ENCODE assay signal across 20 cellular contexts in genomic region chr6:34260576-34261267, GRCh38. TPM values are rescaled to one million over a fixed set of nuclear protein-coding genes. Genes with fewer than 3 reads are reported as not detected.
DNase-seq lines count a peak whose midpoint lies in the region; ATAC-seq and TF ChIP-seq lines count a peak whose summit lies in the region.
"Had no signal": no experiment of that assay in that cellular context is flagged by ENCODE, and none has a peak within 500 bp of the region (broad histone marks: within the 10 kb centered on the region; RNA-seq: fewer than 3 reads in every experiment).

No MANE protein-coding gene starts in this region.

- H3K27ac ChIP-seq in upper lobe of right lung: no peak overlapping the region
- H3K27ac ChIP-seq: 22Rv1, GM23248 had no signal

- H3K4me3 ChIP-seq in BE2C (ENCODE audit: low read depth, low read length): peak overlapping the region; percentile 59
- H3K4me3 ChIP-seq in upper lobe of right lung: no peak overlapping the region
- H3K4me3 ChIP-seq: GM23248 had no signal

- no peaks in the 10 kb centered on the region for H3K36me3 ChIP-seq in BE2C
- no peaks in the 10 kb centered on the region for H3K36me3 ChIP-seq in upper lobe of right lung

- H3K4me1 ChIP-seq in BE2C (no peaks in the 10 kb centered on the region), upper lobe of right lung (no peaks in the 10 kb centered on the region)

- intact Hi-C loops in posterior vena cava (cut with DNase I) (no loop called here), upper lobe of right lung (cut with DNase I) (no loop called here), left ventricle myocardium superior (cut with micrococcal nuclease) (no loop called here)

- H3K27me3 ChIP-seq in BE2C: no peaks in the 10 kb centered on the region
- no peaks in the 10 kb centered on the region for H3K27me3 ChIP-seq in upper lobe of right lung

- no peak for ATAC-seq in upper lobe of right lung
- no peak for ATAC-seq in left ventricle myocardium superior
- no peak for ATAC-seq in HG03342 (IDR thresholded peaks at IDR 0.05; ENCODE audit: unreplicated experiment)

- TF ChIP-seq CTCF in BE2C (IDR thresholded peaks at IDR 0.05; ENCODE audit: low read depth, low read length) (no peak), upper lobe of right lung (IDR thresholded peaks at IDR 0.05) (no peak)

- DNase-seq in NCI-H2029 (lab: John Stamatoyannopoulos, UW): peak; percentile 16
- no peak for DNase-seq in NCI-H2029 treated with DMSO at 0.1 percent for 48 hours (lab: John Stamatoyannopoulos, UW)
- DNase-seq in BE2C: peak; percentile 72
- peak; percentile 54 for DNase-seq in posterior vena cava (ENCODE audit: low spot score)
- peak; percentile 37 for DNase-seq in upper lobe of right lung
- DNase-seq in left ventricle myocardium superior: no peak
- DNase-seq: ACHN; AML-193; C1 segment of cervical spinal cord; Calu3; CD4-positive, alpha-beta memory T cell; COR-L47; DMS53; DMS79 treated with DMSO at 0.1 percent for 48 hours; GF-D8; GM23248; H7; HCEC 1CT had no signal

- H3K9me3 ChIP-seq in BE2C (no peaks in the 10 kb centered on the region), upper lobe of right lung (peaks cover 3% of the 10 kb centered on the region)

RNA-seq across cellular contexts. Expression of gene SMIM29, which starts 11.9 kb away (rescaled TPM):
- 46.8 TPM for polyA plus RNA-seq in BE2C (2012; ENCODE audit: insufficient read depth, insufficient read length, low read depth)
- total RNA-seq in posterior vena cava (10 to 100 TPM; 19.0 to 24.5 TPM), upper lobe of right lung (32.6 TPM), left ventricle myocardium superior (19.7 TPM)

RNA-seq across cellular contexts. Expression of gene HMGA1, which starts 24.0 kb away (rescaled TPM):
- polyA plus RNA-seq in BE2C (2012; ENCODE audit: insufficient read depth, insufficient read length, low read depth): 155 TPM
- 10 to 100 TPM; 11.3 to 39.7 TPM for total RNA-seq in posterior vena cava
- 54.7 TPM for total RNA-seq in upper lobe of right lung
- total RNA-seq in left ventricle myocardium superior: 51.9 TPM

Comparison
In these comparisons a context has a peak if more than half of its experiments do, and no peak if none do; other contexts are left out.
1. DNase-seq: peak in NCI-H2029 (single experiment), BE2C (single experiment), posterior vena cava (single experiment) and upper lobe of right lung (single experiment); none in NCI-H2029 treated with DMSO at 0.1 percent for 48 hours (single experiment) and left ventricle myocardium superior (single experiment).